Comparison of ENCODE assay signal across 1 cellular context in the genomic region with DNA sequence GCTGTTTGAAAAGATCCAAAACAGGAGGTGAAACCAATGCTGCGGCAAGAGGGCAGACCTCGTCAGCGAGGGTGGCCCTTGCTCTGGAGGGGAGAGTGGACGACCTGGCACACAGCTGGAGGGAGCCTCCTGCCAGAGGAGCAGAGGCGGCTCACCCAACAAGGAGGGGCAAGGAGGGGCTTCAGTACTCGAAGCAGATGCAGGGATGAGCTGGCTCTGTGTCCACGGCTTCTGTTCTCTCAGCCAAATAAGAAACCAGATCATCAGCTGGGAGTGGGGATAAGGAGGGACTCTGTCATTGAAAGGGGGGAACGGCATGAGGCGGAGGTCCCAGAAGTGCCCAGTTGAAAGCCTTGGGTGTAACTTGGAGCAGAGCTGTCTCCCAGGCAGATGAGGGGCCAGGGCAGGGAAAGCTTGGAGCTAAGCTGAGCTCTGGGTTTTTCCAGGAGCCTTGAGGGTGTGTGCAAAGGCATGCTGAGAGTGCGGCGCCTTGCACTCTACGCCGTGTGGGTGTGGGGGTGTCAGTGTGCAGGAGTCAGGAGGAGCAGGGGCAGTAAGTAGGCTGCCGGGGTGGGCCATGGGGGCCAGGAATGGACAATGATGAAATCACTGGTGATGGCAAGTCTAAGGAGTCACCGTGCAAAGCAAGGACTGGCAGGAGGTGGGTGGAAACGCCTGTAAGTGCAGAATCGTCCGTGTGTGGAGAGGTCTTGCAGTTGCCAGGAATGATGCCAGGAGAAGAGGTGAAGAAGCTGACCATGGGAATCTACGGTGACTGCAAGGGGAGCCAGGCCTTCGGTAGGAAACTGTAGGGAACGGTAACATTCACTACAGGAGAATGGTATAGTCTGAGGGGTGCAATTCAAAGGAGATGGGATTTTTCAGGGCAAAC.
TF ChIP-seq lines count a peak whose summit lies in the region.

No MANE protein-coding gene starts in this region.

TF ChIP-seq in HepG2, 621 proteins besides CTCF, POLR2A, EP300 and RAD21 (continued from another document and continues in another):
- TF ChIP-seq ZNF792 (CRISPR knock-in tag; IDR thresholded peaks at IDR 0.05) (no peak), ZBTB8A (CRISPR knock-in tag; IDR thresholded peaks at IDR 0.05; ENCODE audit: borderline replicate concordance, low read depth) (no peak), ZNF605 (CRISPR knock-in tag; IDR thresholded peaks at IDR 0.05) (0 out of 2 replicates have a peak, but pooled peaks have one; percentile 38), ETV5 (CRISPR knock-in tag; IDR thresholded peaks at IDR 0.05; ENCODE audit: borderline replicate concordance) (no peak), MZF1 (CRISPR knock-in tag; IDR thresholded peaks at IDR 0.05; ENCODE audit: borderline replicate concordance) (no peak), HNF4A (CRISPR knock-in tag; IDR thresholded peaks at IDR 0.05) (no peak), EED (CRISPR knock-in tag; IDR thresholded peaks at IDR 0.05) (0 out of 2 replicates have a peak, but pooled peaks have one; percentile 81), ZNF775 (CRISPR knock-in tag; IDR thresholded peaks at IDR 0.05; ENCODE audit: borderline replicate concordance) (no peak), ZNF33B (CRISPR knock-in tag; IDR thresholded peaks at IDR 0.05) (no peak; the same call in 1 of the 2 replicates), MIER2 (CRISPR knock-in tag; IDR thresholded peaks at IDR 0.05) (no peak), SMC3 (IDR thresholded peaks at IDR 0.05; ENCODE audit: low read length) (no peak), RXRB (CRISPR knock-in tag; IDR thresholded peaks at IDR 0.05; ENCODE audit: borderline replicate concordance) (no peak), SIN3A (IDR thresholded peaks at IDR 0.05; ENCODE audit: borderline replicate concordance, low read depth, low read length) (no peak), ZNF543 (CRISPR knock-in tag; IDR thresholded peaks at IDR 0.05) (no peak), KAT2B (IDR thresholded peaks at IDR 0.05; ENCODE audit: borderline replicate concordance, low read depth, low read length) (no peak), PHB2 (IDR thresholded peaks at IDR 0.05; ENCODE audit: partially characterized antibody) (no peak), ZXDC (CRISPR knock-in tag; IDR thresholded peaks at IDR 0.05) (no peak), ZNF337 (CRISPR knock-in tag; IDR thresholded peaks at IDR 0.05; ENCODE audit: borderline replicate concordance, low read depth) (no peak), RBFOX2 (IDR thresholded peaks at IDR 0.05; ENCODE audit: low read depth, low read length) (no peak), SYNCRIP (IDR thresholded peaks at IDR 0.05; ENCODE audit: insufficient read depth, low read depth, low read length) (no peak), ZSCAN9 (CRISPR knock-in tag; IDR thresholded peaks at IDR 0.05; ENCODE audit: borderline replicate concordance) (no peak), TBP (CRISPR knock-in tag; IDR thresholded peaks at IDR 0.05) (no peak), ZNF446 (CRISPR knock-in tag; IDR thresholded peaks at IDR 0.05) (0 out of 2 replicates have a peak, but pooled peaks have one; percentile 33), ESRRA (CRISPR knock-in tag; IDR thresholded peaks at IDR 0.05; ENCODE audit: low read depth) (no peak), ZBTB33 (CRISPR knock-in tag; IDR thresholded peaks at IDR 0.05) (no peak), HNRNPLL (IDR thresholded peaks at IDR 0.05; ENCODE audit: low read depth, low read length, poor library complexity, severe bottlenecking) (peak; percentile 18), ZNF251 (CRISPR knock-in tag; IDR thresholded peaks at IDR 0.05) (no peak), ATRX (CRISPR knock-in tag; IDR thresholded peaks at IDR 0.05; ENCODE audit: borderline replicate concordance) (no peak), RELA (CRISPR knock-in tag; IDR thresholded peaks at IDR 0.05) (no peak), ZBTB7A (CRISPR knock-in tag; IDR thresholded peaks at IDR 0.05) (0 out of 2 replicates have a peak, but pooled peaks have one; percentile 51), MED13 (CRISPR knock-in tag; IDR thresholded peaks at IDR 0.05) (no peak), NFAT5 (CRISPR knock-in tag; IDR thresholded peaks at IDR 0.05) (no peak), PHF5A (CRISPR knock-in tag; IDR thresholded peaks at IDR 0.05; ENCODE audit: low read depth, unreplicated experiment) (no peak), ARNTL (CRISPR knock-in tag; IDR thresholded peaks at IDR 0.05) (0 out of 2 replicates have a peak, but pooled peaks have one; percentile 24)
- TF ChIP-seq, protein P1, sequence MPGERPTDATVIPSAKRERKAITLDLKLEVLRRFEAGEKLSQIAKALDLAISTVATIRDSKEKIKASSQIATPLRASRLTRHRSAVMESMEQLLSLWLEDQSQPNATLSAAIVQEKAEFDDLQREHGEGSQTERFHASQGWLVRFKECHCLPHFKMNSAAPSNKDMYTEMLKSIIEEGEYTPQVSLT (CRISPR knock-in tag; IDR thresholded peaks at IDR 0.05; ENCODE audit: borderline replicate concordance, low read depth): no peak
- TF ChIP-seq, protein P2, sequence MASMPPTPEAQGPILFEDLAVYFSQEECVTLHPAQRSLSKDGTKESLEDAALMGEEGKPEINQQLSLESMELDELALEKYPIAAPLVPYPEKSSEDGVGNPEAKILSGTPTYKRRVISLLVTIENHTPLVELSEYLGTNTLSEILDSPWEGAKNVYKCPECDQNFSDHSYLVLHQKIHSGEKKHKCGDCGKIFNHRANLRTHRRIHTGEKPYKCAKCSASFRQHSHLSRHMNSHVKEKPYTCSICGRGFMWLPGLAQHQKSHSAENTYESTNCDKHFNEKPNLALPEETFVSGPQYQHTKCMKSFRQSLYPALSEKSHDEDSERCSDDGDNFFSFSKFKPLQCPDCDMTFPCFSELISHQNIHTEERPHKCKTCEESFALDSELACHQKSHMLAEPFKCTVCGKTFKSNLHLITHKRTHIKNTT (CRISPR knock-in tag; IDR thresholded peaks at IDR 0.05): no peak
- TF ChIP-seq, protein P3, sequence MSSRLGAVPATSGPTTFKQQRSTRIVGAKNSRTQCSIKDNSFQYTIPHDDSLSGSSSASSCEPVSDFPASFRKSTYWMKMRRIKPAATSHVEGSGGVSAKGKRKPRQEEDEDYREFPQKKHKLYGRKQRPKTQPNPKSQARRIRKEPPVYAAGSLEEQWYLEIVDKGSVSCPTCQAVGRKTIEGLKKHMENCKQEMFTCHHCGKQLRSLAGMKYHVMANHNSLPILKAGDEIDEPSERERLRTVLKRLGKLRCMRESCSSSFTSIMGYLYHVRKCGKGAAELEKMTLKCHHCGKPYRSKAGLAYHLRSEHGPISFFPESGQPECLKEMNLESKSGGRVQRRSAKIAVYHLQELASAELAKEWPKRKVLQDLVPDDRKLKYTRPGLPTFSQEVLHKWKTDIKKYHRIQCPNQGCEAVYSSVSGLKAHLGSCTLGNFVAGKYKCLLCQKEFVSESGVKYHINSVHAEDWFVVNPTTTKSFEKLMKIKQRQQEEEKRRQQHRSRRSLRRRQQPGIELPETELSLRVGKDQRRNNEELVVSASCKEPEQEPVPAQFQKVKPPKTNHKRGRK (CRISPR knock-in tag; IDR thresholded peaks at IDR 0.05): no peak
- TF ChIP-seq, protein P4, sequence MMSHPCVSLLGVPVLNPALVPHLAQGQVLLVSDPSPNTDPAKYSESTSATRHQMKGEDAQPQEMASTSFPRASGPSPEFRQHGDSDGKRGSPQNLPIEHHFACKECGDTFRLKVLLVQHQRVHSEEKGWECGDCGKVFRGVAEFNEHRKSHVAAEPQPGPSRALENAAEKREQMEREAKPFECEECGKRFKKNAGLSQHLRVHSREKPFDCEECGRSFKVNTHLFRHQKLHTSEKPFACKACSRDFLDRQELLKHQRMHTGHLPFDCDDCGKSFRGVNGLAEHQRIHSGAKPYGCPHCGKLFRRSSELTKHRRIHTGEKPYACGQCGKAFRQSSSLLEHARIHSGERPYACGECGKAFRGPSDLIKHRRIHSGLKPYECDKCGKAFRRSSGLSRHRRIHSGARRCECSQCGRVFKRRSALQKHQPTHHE (CRISPR knock-in tag; IDR thresholded peaks at IDR 0.05; ENCODE audit: borderline replicate concordance): no peak
- TF ChIP-seq, protein P5, sequence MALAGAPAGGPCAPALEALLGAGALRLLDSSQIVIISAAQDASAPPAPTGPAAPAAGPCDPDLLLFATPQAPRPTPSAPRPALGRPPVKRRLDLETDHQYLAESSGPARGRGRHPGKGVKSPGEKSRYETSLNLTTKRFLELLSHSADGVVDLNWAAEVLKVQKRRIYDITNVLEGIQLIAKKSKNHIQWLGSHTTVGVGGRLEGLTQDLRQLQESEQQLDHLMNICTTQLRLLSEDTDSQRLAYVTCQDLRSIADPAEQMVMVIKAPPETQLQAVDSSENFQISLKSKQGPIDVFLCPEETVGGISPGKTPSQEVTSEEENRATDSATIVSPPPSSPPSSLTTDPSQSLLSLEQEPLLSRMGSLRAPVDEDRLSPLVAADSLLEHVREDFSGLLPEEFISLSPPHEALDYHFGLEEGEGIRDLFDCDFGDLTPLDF (CRISPR knock-in tag; IDR thresholded peaks at IDR 0.05): no peak
- TF ChIP-seq, protein P6, sequence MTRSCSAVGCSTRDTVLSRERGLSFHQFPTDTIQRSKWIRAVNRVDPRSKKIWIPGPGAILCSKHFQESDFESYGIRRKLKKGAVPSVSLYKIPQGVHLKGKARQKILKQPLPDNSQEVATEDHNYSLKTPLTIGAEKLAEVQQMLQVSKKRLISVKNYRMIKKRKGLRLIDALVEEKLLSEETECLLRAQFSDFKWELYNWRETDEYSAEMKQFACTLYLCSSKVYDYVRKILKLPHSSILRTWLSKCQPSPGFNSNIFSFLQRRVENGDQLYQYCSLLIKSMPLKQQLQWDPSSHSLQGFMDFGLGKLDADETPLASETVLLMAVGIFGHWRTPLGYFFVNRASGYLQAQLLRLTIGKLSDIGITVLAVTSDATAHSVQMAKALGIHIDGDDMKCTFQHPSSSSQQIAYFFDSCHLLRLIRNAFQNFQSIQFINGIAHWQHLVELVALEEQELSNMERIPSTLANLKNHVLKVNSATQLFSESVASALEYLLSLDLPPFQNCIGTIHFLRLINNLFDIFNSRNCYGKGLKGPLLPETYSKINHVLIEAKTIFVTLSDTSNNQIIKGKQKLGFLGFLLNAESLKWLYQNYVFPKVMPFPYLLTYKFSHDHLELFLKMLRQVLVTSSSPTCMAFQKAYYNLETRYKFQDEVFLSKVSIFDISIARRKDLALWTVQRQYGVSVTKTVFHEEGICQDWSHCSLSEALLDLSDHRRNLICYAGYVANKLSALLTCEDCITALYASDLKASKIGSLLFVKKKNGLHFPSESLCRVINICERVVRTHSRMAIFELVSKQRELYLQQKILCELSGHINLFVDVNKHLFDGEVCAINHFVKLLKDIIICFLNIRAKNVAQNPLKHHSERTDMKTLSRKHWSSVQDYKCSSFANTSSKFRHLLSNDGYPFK (CRISPR knock-in tag; IDR thresholded peaks at IDR 0.05; ENCODE audit: borderline replicate concordance): no peak
